ENCODE assay signal across 8 cellular contexts in the genomic region with DNA sequence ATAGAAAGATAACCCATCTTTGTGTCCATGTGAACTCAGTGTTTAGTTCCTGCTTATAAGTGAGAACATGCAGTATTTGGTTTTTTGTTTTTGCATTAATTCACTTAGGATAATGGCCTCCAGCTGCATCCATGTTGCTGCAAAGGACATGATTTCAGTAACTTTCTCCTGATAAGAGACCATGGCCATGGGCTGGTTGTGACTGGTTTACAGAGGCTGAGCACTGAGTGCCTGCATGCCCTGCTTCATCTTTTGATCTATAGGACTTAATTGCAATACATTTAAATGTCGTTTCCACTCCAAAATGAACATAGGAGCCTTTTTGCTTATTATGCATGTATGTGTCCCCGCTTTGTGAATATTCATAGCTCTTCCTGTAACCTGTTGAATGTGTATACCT.
"Had no signal": no experiment of that assay in that cellular context is flagged by ENCODE, and none has a peak within 500 bp of the region (broad histone marks: within the 10 kb centered on the region; RNA-seq: fewer than 3 reads in every experiment).

No MANE protein-coding gene starts in this region.

- H3K36me3 ChIP-seq: HAP-1 had no signal

- H2AFZ ChIP-seq: GM23248 had no signal

- H3K27ac ChIP-seq: GM23248 had no signal

- DNase-seq: GM23248, GOT3, H7, IMR-90, KG1 had no signal

- H3K4me3 ChIP-seq: GM23248, HAP-1, K562 had no signal

- H3K9me3 ChIP-seq: HAP-1 had no signal

- ATAC-seq: HCT116, K562 had no signal

- H3K9ac ChIP-seq: GM23248 had no signal

- H3K4me1 ChIP-seq: HAP-1 had no signal
